1 cellular context compared by ENCODE assay signal in genomic region chr2:218755567-218756404, GRCh38.
A peak's percentile ranks its signal among the peaks of the same experiment; 100 is the strongest.
TF ChIP-seq lines count a peak whose summit lies in the region.

No MANE protein-coding gene starts in this region.

TF ChIP-seq in HepG2, 621 proteins besides CTCF, POLR2A, EP300 and RAD21 (continued from another document and continues in another):
- TF ChIP-seq ZBTB49 (CRISPR knock-in tag; IDR thresholded peaks at IDR 0.05; ENCODE audit: borderline replicate concordance) (no peak), SIX4 (CRISPR knock-in tag; IDR thresholded peaks at IDR 0.05) (peak; percentile 86), CEBPZ (IDR thresholded peaks at IDR 0.05; ENCODE audit: low read length) (no peak), SAP130 (CRISPR knock-in tag; IDR thresholded peaks at IDR 0.05; ENCODE audit: low read depth) (peak; percentile 93), ZMAT3 (CRISPR knock-in tag; conservative IDR thresholded peaks at IDR 0.05) (peak; percentile 82), ZNF512 (CRISPR knock-in tag; IDR thresholded peaks at IDR 0.05) (no peak), ZFY (CRISPR knock-in tag; IDR thresholded peaks at IDR 0.05) (peak; percentile 67), DZIP1 (CRISPR knock-in tag; IDR thresholded peaks at IDR 0.05) (no peak), ZNF430 (CRISPR knock-in tag; IDR thresholded peaks at IDR 0.05) (peak; percentile 97), ATF4 (CRISPR knock-in tag; IDR thresholded peaks at IDR 0.05) (peak in 1 of 2 experiments; percentile 98; a peak in 2 of 4 replicates), ZNF703 (CRISPR knock-in tag; IDR thresholded peaks at IDR 0.05; ENCODE audit: borderline replicate concordance) (peak; percentile 90; the same call in 1 of the 2 replicates), LBX2 (CRISPR knock-in tag; IDR thresholded peaks at IDR 0.05; ENCODE audit: borderline replicate concordance) (no peak), ZNF761 (CRISPR knock-in tag; conservative IDR thresholded peaks at IDR 0.05) (peak; percentile 88; the same call in 1 of the 2 replicates), ZNF740 (CRISPR knock-in tag; IDR thresholded peaks at IDR 0.05) (peak; percentile 81), KDM3A (CRISPR knock-in tag; IDR thresholded peaks at IDR 0.05; ENCODE audit: low read depth) (peak; percentile 90), MTF1 (CRISPR knock-in tag; IDR thresholded peaks at IDR 0.05) (peak; percentile 68; the same call in 1 of the 2 replicates), SMARCC2 (IDR thresholded peaks at IDR 0.05) (peak; percentile 74; the same call in 1 of the 2 replicates), NFYB (CRISPR knock-in tag; IDR thresholded peaks at IDR 0.05) (peak; percentile 75), ZNF780A (CRISPR knock-in tag; IDR thresholded peaks at IDR 0.05) (peak; percentile 55; the same call in 1 of the 2 replicates), ZBTB25 (CRISPR knock-in tag; IDR thresholded peaks at IDR 0.05) (peak; percentile 83), POLR2G (IDR thresholded peaks at IDR 0.05; ENCODE audit: low read depth, low read length) (peak; percentile 89), ZNF644 (CRISPR knock-in tag; IDR thresholded peaks at IDR 0.05; ENCODE audit: low read depth) (peak; percentile 98), NR2F6 (IDR thresholded peaks at IDR 0.05) (peak; percentile 98), NR2F6 (CRISPR knock-in tag; IDR thresholded peaks at IDR 0.05) (peak; percentile 98), ARNTL (CRISPR knock-in tag; IDR thresholded peaks at IDR 0.05) (peak; percentile 85; the same call in 1 of the 2 replicates), DMTF1 (CRISPR knock-in tag; IDR thresholded peaks at IDR 0.05) (no peak), FOXP4 (CRISPR knock-in tag; IDR thresholded peaks at IDR 0.05) (peak; percentile 98), ZFP36L2 (CRISPR knock-in tag; IDR thresholded peaks at IDR 0.05) (no peak; the same call in 1 of the 2 replicates), TRIM22 (IDR thresholded peaks at IDR 0.05) (no peak), TFDP2 (CRISPR knock-in tag; IDR thresholded peaks at IDR 0.05) (peak; percentile 52), FOSL2 (CRISPR knock-in tag; IDR thresholded peaks at IDR 0.05) (peak; percentile 91), PHF21A (CRISPR knock-in tag; IDR thresholded peaks at IDR 0.05) (peak; percentile 100), ZSCAN31 (CRISPR knock-in tag; IDR thresholded peaks at IDR 0.05; ENCODE audit: low read depth) (0 out of 2 replicates have a peak, but pooled peaks have one; percentile 42), CHCHD3 (CRISPR knock-in tag; IDR thresholded peaks at IDR 0.05) (peak; percentile 57; the same call in 1 of the 2 replicates), ZNF160 (CRISPR knock-in tag; IDR thresholded peaks at IDR 0.05) (peak; percentile 64), ZFP37 (CRISPR knock-in tag; IDR thresholded peaks at IDR 0.05; ENCODE audit: borderline replicate concordance) (peak; percentile 98), TFAP4 (IDR thresholded peaks at IDR 0.05; ENCODE audit: borderline replicate concordance, low read depth) (peak; percentile 81)
